ENCODE assay signal across 1 cellular context in the genomic region with DNA sequence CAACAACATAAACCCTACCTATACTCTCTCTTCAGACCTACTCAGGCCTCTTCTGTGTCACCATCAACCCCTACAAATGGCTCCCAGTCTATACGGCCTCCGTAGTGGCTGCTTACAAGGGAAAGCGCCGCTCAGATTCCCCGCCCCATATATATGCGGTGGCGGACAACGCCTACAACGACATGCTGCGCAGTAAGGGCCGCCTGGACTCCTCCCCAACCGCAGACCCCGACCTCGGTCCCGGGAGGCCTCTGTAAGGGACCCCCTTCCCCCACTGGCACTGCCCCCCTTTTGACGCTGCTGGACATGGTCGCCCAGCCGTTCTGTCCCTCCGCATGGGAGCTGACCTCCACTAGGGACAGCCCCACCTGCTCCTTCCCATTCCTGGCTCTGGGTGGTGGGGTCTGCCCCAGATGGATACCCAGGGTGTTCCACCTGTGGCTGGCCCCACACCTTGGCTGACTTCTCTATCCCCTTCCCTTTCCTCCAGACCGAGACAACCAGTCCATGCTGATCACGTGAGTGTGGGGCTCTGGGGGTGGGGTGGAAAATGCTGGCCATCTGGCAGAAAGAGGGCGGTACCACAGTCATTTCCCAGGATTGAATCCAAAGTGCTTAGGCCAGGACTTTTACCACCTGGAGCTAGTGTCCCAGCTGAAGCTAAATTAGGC.
TF ChIP-seq lines count a peak whose summit lies in the region.

No MANE protein-coding gene starts in this region.

TF ChIP-seq in HepG2, 621 proteins besides CTCF, POLR2A, EP300 and RAD21 (continued from another document):
- TF ChIP-seq MAFF (IDR thresholded peaks at IDR 0.05; ENCODE audit: low read depth, low read length) (0 out of 2 replicates have a peak, but pooled peaks have one; percentile 11), BHLHE40 (IDR thresholded peaks at IDR 0.05; ENCODE audit: low read length) (peak; percentile 81), TEF (CRISPR knock-in tag; IDR thresholded peaks at IDR 0.05) (no peak), HDAC1 (CRISPR knock-in tag; IDR thresholded peaks at IDR 0.05) (no peak)
- TF ChIP-seq, protein P1, sequence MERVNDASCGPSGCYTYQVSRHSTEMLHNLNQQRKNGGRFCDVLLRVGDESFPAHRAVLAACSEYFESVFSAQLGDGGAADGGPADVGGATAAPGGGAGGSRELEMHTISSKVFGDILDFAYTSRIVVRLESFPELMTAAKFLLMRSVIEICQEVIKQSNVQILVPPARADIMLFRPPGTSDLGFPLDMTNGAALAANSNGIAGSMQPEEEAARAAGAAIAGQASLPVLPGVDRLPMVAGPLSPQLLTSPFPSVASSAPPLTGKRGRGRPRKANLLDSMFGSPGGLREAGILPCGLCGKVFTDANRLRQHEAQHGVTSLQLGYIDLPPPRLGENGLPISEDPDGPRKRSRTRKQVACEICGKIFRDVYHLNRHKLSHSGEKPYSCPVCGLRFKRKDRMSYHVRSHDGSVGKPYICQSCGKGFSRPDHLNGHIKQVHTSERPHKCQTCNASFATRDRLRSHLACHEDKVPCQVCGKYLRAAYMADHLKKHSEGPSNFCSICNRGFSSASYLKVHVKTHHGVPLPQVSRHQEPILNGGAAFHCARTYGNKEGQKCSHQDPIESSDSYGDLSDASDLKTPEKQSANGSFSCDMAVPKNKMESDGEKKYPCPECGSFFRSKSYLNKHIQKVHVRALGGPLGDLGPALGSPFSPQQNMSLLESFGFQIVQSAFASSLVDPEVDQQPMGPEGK (CRISPR knock-in tag; IDR thresholded peaks at IDR 0.05), result peak; percentile 51; the same call in 1 of the 2 replicates
- TF ChIP-seq, protein P2, sequence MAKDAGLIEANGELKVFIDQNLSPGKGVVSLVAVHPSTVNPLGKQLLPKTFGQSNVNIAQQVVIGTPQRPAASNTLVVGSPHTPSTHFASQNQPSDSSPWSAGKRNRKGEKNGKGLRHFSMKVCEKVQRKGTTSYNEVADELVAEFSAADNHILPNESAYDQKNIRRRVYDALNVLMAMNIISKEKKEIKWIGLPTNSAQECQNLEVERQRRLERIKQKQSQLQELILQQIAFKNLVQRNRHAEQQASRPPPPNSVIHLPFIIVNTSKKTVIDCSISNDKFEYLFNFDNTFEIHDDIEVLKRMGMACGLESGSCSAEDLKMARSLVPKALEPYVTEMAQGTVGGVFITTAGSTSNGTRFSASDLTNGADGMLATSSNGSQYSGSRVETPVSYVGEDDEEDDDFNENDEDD (CRISPR knock-in tag; IDR thresholded peaks at IDR 0.05; ENCODE audit: borderline replicate concordance), result no peak
